Comparison of ENCODE assay signal across 1 cellular context in genomic region chr17:55492951-55493350, GRCh38.
TF ChIP-seq lines count a peak whose summit lies in the region.

No MANE protein-coding gene starts in this region.

TF ChIP-seq in H1, 55 proteins besides CTCF, POLR2A, EP300 and RAD21 (continued from another document):
- TF ChIP-seq SRF (IDR thresholded peaks at IDR 0.05; ENCODE audit: low read depth, low read length) (no peak), GTF2F1 (IDR thresholded peaks at IDR 0.05; ENCODE audit: borderline replicate concordance, low read depth, low read length) (no peak), TAF7 (optimal IDR thresholded peaks at IDR 0.05; ENCODE audit: borderline replicate concordance, low read depth, low read length) (no peak), NRF1 (IDR thresholded peaks at IDR 0.05; ENCODE audit: low read depth, low read length) (no peak), CREB1 (IDR thresholded peaks at IDR 0.05) (no peak), POLR2AphosphoS5 (IDR thresholded peaks at IDR 0.05; ENCODE audit: low read depth, low read length) (no peak), SP2 (IDR thresholded peaks at IDR 0.05; ENCODE audit: low read length) (no peak), SAP30 (IDR thresholded peaks at IDR 0.05; ENCODE audit: insufficient read depth, insufficient replicate concordance, low read length) (no peak)
